Comparison of ENCODE assay signal across 13 cellular contexts in the genomic region with DNA sequence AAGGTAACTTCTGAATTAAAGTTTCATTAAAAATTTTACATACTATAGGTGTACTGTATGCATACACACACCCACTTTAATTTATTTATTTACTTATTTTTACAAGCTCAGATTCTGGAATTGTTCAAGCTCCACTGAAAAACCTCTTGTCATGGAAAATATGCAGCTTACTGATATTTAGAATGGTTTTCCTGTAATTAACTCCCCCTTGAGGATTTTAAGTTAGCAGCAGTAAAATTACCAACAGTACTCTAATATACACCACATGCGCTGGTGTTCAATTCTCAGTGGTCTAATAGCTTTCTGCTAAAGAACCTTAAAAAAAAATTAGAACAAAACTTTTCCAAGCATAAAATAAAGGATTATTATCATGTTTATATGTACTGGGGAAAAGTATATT. TPM values are rescaled to one million over a fixed set of nuclear protein-coding genes. Genes with fewer than 3 reads are reported as not detected.
DNase-seq lines count a peak whose midpoint lies in the region; TF ChIP-seq lines count a peak whose summit lies in the region.
"Had no signal": no experiment of that assay in that cellular context is flagged by ENCODE, and none has a peak within 500 bp of the region (broad histone marks: within the 10 kb centered on the region; RNA-seq: fewer than 3 reads in every experiment).

No MANE protein-coding gene starts in this region.

- H3K4me1 Mint-ChIP-seq in osteocyte (ENCODE audit: unreplicated experiment), result peaks cover 59% of the 10 kb centered on the region

- H3K27me3 ChIP-seq in brain microvascular endothelial cell (replicated peaks), result no peaks in the 10 kb centered on the region

- H3K4me3 Mint-ChIP-seq in osteocyte (ENCODE audit: unreplicated experiment), result no peak overlapping the region

- TF ChIP-seq CTCF in brain microvascular endothelial cell (IDR thresholded peaks at IDR 0.05; ENCODE audit: low read depth, low read length, missing control alignments) (peak; percentile 23), osteocyte (IDR thresholded peaks at IDR 0.05) (peak; percentile 50)

- DNase-seq in EH (ENCODE audit: low read depth) (peak; percentile 38), NCI-H1694 (lab: John Stamatoyannopoulos, UW) (peak; percentile 70), brain microvascular endothelial cell (no peak), osteocyte (ENCODE audit: extremely low spot score, unreplicated experiment) (no peak), NCI-H1436 (lab: John Stamatoyannopoulos, UW) (no peak), LoVo (ENCODE audit: low spot score) (no peak)
- DNase-seq in activated CD8-positive, alpha-beta memory T cell treated with anti-CD3 and anti-CD28 coated beads for 24 hours, result no peak
- DNase-seq: activated naive CD4-positive, alpha-beta T cell treated with anti-CD3 and anti-CD28 coated beads, Interleukin-2, amount 50 U/mL, for 16 hours; erythroblast; left cardiac atrium; NCI-H526 treated with DMSO at 0.1 percent for 48 hours; retina; WERI-Rb-1 had no signal

- H3K36me3 Mint-ChIP-seq in osteocyte (ENCODE audit: unreplicated experiment), result peaks cover 6% of the 10 kb centered on the region

- H3K4me3 ChIP-seq in brain microvascular endothelial cell (ENCODE audit: low read depth, low read length), result no peak overlapping the region

- H3K9me3 Mint-ChIP-seq in osteocyte (ENCODE audit: unreplicated experiment), result no peaks in the 10 kb centered on the region

- no peaks in the 10 kb centered on the region for H3K36me3 ChIP-seq in brain microvascular endothelial cell (replicated peaks)
- H3K36me3 ChIP-seq: WERI-Rb-1 had no signal

- H3K27ac Mint-ChIP-seq in osteocyte (ENCODE audit: unreplicated experiment), result peak overlapping the region; percentile 35

- in situ Hi-C loops in brain microvascular endothelial cell (cut with HindIII; ENCODE audit: low pct_ligation_motif_present, low sequenced_read_pairs), result loop anchor here (25.0 kb wide), 1 partner anchor 282 kb away; no protein-coding TSS in a partner anchor

- H3K27ac ChIP-seq in brain microvascular endothelial cell, result no peak overlapping the region
- H3K27ac ChIP-seq: WERI-Rb-1 had no signal

- H3K27me3 Mint-ChIP-seq in osteocyte (ENCODE audit: unreplicated experiment), result no peaks in the 10 kb centered on the region

RNA-seq across cellular contexts. Expression of gene MAB21L2, which starts 12.0 kb away (rescaled TPM):
- 67.2 and 72.1 TPM in 2 replicates for total RNA-seq in osteocyte

Comparison
In these comparisons a context has a peak if more than half of its experiments do, and no peak if none do; other contexts are left out.
1. DNase-seq: peak in EH (single experiment) and NCI-H1694 (single experiment); none in brain microvascular endothelial cell (single experiment), osteocyte (single experiment), NCI-H1436 (single experiment), LoVo (single experiment) and activated CD8-positive, alpha-beta memory T cell treated with anti-CD3 and anti-CD28 coated beads for 24 hours (single experiment).